ENCODE assay signal across 8 cellular contexts in the genomic region with DNA sequence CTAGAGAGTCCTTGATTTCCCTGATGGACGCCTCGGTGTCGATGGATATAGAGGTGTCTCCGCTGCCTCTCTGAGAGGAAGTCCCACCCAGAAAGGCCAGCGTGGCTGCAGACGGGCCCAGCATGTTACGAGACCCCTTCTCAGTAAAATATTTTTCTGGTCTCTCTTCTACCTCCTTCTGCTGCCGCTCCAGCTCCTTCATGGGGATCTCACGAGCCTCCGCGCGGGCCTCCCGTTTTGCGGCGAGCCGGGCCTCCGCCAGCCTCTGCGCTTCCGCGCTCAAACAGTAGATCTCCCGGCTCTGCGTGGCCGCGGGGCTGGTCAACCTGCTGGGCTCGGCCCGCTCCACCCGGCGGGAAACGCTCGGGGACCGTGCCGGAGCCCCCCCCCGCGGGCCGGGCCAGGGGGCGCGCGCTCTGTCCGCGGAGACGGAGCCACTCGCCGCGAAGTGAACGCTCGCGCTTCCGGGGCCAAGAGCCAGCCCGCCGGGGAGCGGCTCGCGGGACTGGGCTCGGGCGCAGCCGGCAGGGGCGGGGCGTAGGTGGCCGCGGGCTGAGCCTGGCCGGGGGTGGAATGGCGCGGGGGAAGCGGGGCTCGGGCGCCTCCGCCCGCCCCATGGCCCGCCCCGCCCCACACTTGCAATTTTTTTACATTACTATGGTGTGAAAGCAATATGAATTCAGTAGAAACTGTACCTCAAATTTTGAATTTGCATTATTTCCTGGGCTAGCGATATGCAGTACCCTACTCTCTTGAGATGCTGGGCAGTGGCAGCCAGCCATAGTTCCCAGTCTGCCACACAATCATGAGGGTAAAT. TPM values are rescaled to one million over a fixed set of nuclear protein-coding genes. Genes with fewer than 3 reads are reported as not detected.
DNase-seq lines count a peak whose midpoint lies in the region; ATAC-seq and TF ChIP-seq lines count a peak whose summit lies in the region.

No MANE protein-coding gene starts in this region.

- peak overlapping the region; percentile 75 for H3K4me3 Mint-ChIP-seq in chondrocyte (ENCODE audit: unreplicated experiment)

- peak overlapping the region; percentile 74 for H3K27ac Mint-ChIP-seq in chondrocyte (ENCODE audit: unreplicated experiment)

- peaks cover 40% of the 10 kb centered on the region for H3K4me1 Mint-ChIP-seq in chondrocyte (ENCODE audit: low read depth)

- H3K36me3 Mint-ChIP-seq in chondrocyte (ENCODE audit: low read depth) = peaks cover 14% of the 10 kb centered on the region

- H3K27me3 Mint-ChIP-seq in chondrocyte (ENCODE audit: low read depth) = no peaks in the 10 kb centered on the region

- peak; percentile 72 to 84 (median 80) for DNase-seq in NCI-H1417 (lab: John Stamatoyannopoulos, UW)
- no peak for DNase-seq in NCI-H1417 treated with DMSO at 0.1 percent for 48 hours (lab: John Stamatoyannopoulos, UW)
- DNase-seq in NCI-H146 (lab: John Stamatoyannopoulos, UW) = peak; percentile 84
- DNase-seq in activated CD4-positive, alpha-beta T cell treated with anti-CD3 and anti-CD28 coated beads for 1 hour = peak; percentile 46
- DNase-seq in chondrocyte (ENCODE audit: low spot score) = no peak
- peak; percentile 69 to 86 for DNase-seq in left colon
- DNase-seq in stimulated activated CD4-positive, alpha-beta T cell treated with anti-CD3 and anti-CD28 coated beads, Interleukin-1b, Interleukin-23, amount 100 ng/mL, for 48 hours = peak; percentile 62

- TF ChIP-seq CTCF in chondrocyte (IDR thresholded peaks at IDR 0.05) = peak; percentile 26

- ATAC-seq in HG02623 (IDR thresholded peaks at IDR 0.05; ENCODE audit: unreplicated experiment) (peak; percentile 85), left colon (peak; percentile 100)

- peaks cover 22% of the 10 kb centered on the region for H3K9me3 Mint-ChIP-seq in chondrocyte (ENCODE audit: low read depth)

- intact Hi-C loops in left colon (cut with DNase I, micrococcal nuclease) = no loop called here

RNA-seq across cellular contexts. Expression of gene KCNMB3, which starts 10.2 kb away (rescaled TPM):
- 2.0 to 3.6 TPM (median 2.4 TPM) in 3 replicates for total RNA-seq in chondrocyte
- 1 to 10 TPM; 1.5 to 2.4 TPM for total RNA-seq in left colon

Comparison
In these comparisons a context has a peak if more than half of its experiments do, and no peak if none do; other contexts are left out.
1. DNase-seq: peak in NCI-H1417 (3 of 3), NCI-H146 (single experiment), activated CD4-positive, alpha-beta T cell treated with anti-CD3 and anti-CD28 coated beads for 1 hour (single experiment), left colon (2 of 2) and stimulated activated CD4-positive, alpha-beta T cell treated with anti-CD3 and anti-CD28 coated beads, Interleukin-1b, Interleukin-23, amount 100 ng/mL, for 48 hours (single experiment); none in NCI-H1417 treated with DMSO at 0.1 percent for 48 hours (single experiment) and chondrocyte (single experiment).